8 cellular contexts compared by ENCODE assay signal in the genomic region with DNA sequence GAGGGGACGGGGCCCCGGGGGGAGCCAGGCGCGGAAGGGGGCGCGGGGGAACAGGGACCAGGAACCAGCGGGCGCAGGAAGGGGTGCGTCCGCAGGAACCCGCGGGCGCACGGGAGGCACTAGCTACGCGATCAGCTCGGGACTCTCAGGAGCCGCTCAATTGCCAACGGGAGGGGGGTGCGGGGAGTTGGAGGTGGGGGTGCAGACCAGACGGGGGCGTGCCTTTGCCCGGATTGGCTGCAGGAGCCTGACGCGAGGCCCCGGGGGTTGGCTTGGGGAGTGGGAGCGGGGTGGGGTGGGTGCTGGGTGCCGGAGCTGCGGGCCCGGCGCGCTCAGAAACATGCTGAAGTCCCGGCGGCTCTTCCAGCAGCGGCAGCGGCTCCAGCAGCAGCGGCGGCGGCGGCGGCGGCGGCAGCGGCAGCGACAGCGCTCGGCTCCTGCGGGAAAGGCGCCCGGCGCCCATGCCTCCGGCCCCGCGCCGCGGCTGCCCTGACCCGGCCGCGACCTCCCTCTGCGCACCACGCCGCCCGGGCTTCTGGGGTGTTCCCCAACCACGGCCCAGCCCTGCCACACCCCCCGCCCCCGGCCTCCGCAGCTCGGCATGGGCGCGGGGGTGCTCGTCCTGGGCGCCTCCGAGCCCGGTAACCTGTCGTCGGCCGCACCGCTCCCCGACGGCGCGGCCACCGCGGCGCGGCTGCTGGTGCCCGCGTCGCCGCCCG.
DNase-seq lines count a peak whose midpoint lies in the region; ATAC-seq lines count a peak whose summit lies in the region.

A gene (plus strand): TSS at position 335 of the 719 bp plus-strand sequence. CDS start 267 bp downstream, at position 602.

- H3K9me3 ChIP-seq in neuron (ENCODE audit: low read length): peaks cover 3% of the 10 kb centered on the region

- no peaks in the 10 kb centered on the region for H3K36me3 ChIP-seq in neuron (ENCODE audit: insufficient read depth, low read length)

- H3K27me3 ChIP-seq in neuron (ENCODE audit: insufficient read depth, low read length): peaks cover 80% of the 10 kb centered on the region

- peak within 1 kb of the TSS; percentile 18 for H3K4me3 ChIP-seq in neuron (ENCODE audit: low read length)

- peak within 1 kb of the TSS; percentile 83 for H2AFZ ChIP-seq in neuron (ENCODE audit: low read depth, low read length)

- DNase-seq in NK-92 treated with Interleukin-12 subunit alpha and Interleukin-12 subunit beta, amount 100 ng/mL, for 24 hours (lab: John Stamatoyannopoulos, UW): peak; percentile 96
- DNase-seq in NK-92 (lab: John Stamatoyannopoulos, UW; ENCODE audit: unreplicated experiment) (no peak), NCI-H748 (lab: John Stamatoyannopoulos, UW; ENCODE audit: unreplicated experiment) (peak; percentile 61), activated gamma-delta T cell treated with Interleukin-2 at 50 U/mL for 16 hours (peak; percentile 17), head of caudate nucleus (peak; percentile 76 to 98 (median 92)), NCI-H187 treated with DMSO at 0.1 percent for 48 hours (lab: John Stamatoyannopoulos, UW) (no peak)

- ATAC-seq in HG03066 (IDR thresholded peaks at IDR 0.05; ENCODE audit: low read depth, unreplicated experiment): peak; percentile 56

- no peaks in the 10 kb centered on the region for H3K4me1 ChIP-seq in neuron (ENCODE audit: insufficient read depth, low read length)

- intact Hi-C loops in head of caudate nucleus (cut with DNase I): no loop called here

Comparison
In these comparisons a context has a peak if more than half of its experiments do, and no peak if none do; other contexts are left out.
1. DNase-seq: peak in NK-92 treated with Interleukin-12 subunit alpha and Interleukin-12 subunit beta, amount 100 ng/mL, for 24 hours (single experiment), NCI-H748 (single experiment), activated gamma-delta T cell treated with Interleukin-2 at 50 U/mL for 16 hours (single experiment) and head of caudate nucleus (42 of 42); none in NK-92 (single experiment) and NCI-H187 treated with DMSO at 0.1 percent for 48 hours (single experiment).